26 cellular contexts compared by ENCODE assay signal in genomic region chr7:43664681-43665080, GRCh38.
A peak's percentile ranks its signal among the peaks of the same experiment; 100 is the strongest.
DNase-seq lines count a peak whose midpoint lies in the region; ATAC-seq, FAIRE-seq and TF ChIP-seq lines count a peak whose summit lies in the region.
"Had no signal": no experiment of that assay in that cellular context is flagged by ENCODE, and none has a peak within 500 bp of the region (broad histone marks: within the 10 kb centered on the region; RNA-seq: fewer than 3 reads in every experiment).

No MANE protein-coding gene starts in this region.

- peaks cover 28% of the 10 kb centered on the region for H3K36me3 ChIP-seq in OCI-LY3 (replicated peaks; ENCODE audit: low read depth, low read length)
- H3K36me3 ChIP-seq in endodermal cell (ENCODE audit: control insufficient read depth, insufficient read depth, low read length) = peaks cover 15% of the 10 kb centered on the region
- H3K36me3 ChIP-seq: ascending aorta, left lung, upper lobe of left lung had no signal

- H4K20me1 ChIP-seq in OCI-LY3 (ENCODE audit: insufficient read depth, low read length) = no peaks in the 10 kb centered on the region

- H3K9ac ChIP-seq in OCI-LY3 (ENCODE audit: low read length) (no peak overlapping the region), endodermal cell (ENCODE audit: extremely low read depth, low read length, poor library complexity, severe bottlenecking) (no peak overlapping the region)
- H3K9ac ChIP-seq: BLaER1 treated with 17β-estradiol and CSF1 and Interleukin-3, amounts not matched to agents 10 nM and 100 nM; parathyroid adenoma had no signal

- peaks cover 28% of the 10 kb centered on the region for H3K9me3 Mint-ChIP-seq in activated naive CD4-positive, alpha-beta T cell treated with anti-CD3 and anti-CD28 coated beads, Interleukin-2, amount 10 ng/mL, durations not matched to agents 7 days and 5 days
- peaks cover 20% of the 10 kb centered on the region for H3K9me3 Mint-ChIP-seq in activated naive CD8-positive, alpha-beta T cell treated with anti-CD3 and anti-CD28 coated beads for 36 hours
- peaks cover 8% of the 10 kb centered on the region for H3K9me3 Mint-ChIP-seq in stimulated activated memory B cell treated with anti-CD40 and anti-IgM and Interleukin-4, amounts not matched to agents 10 μg/mL and 1 μg/mL and 100 μg/mL, for 72 hours
- peaks cover 25% of the 10 kb centered on the region for H3K9me3 Mint-ChIP-seq in endodermal cell

- H3K27me3 Mint-ChIP-seq in activated naive CD4-positive, alpha-beta T cell treated with anti-CD3 and anti-CD28 coated beads, Interleukin-2, amount 10 ng/mL, durations not matched to agents 7 days and 5 days = no peaks in the 10 kb centered on the region
- no peaks in the 10 kb centered on the region for H3K27me3 Mint-ChIP-seq in activated naive CD8-positive, alpha-beta T cell treated with anti-CD3 and anti-CD28 coated beads for 36 hours
- no peaks in the 10 kb centered on the region for H3K27me3 Mint-ChIP-seq in stimulated activated memory B cell treated with anti-CD40 and anti-IgM and Interleukin-4, amounts not matched to agents 10 μg/mL and 1 μg/mL and 100 μg/mL, for 72 hours
- H3K27me3 Mint-ChIP-seq in endodermal cell (ENCODE audit: insufficient read depth) = no peaks in the 10 kb centered on the region
- H3K27me3 Mint-ChIP-seq: activated B cell treated with CpG ODN at 0.5 μM for 24 hours, IgD-negative memory B cell had no signal

- H3K9me3 ChIP-seq in OCI-LY3 (ENCODE audit: insufficient read depth, low read length) (peaks cover 9% of the 10 kb centered on the region; the same call in 1 of the 2 replicates), endodermal cell (ENCODE audit: control insufficient read depth, low read length) (peaks cover 42% of the 10 kb centered on the region)
- H3K9me3 ChIP-seq: ascending aorta, upper lobe of left lung had no signal

- H3K27ac ChIP-seq in OCI-LY3 (ENCODE audit: low read length) (peak overlapping the region; percentile 51; the same call in 1 of the 2 replicates), endodermal cell (ENCODE audit: low read depth, low read length) (no peak overlapping the region)
- H3K27ac ChIP-seq: ascending aorta; BLaER1 treated with 17β-estradiol and CSF1 and Interleukin-3, amounts not matched to agents 10 nM and 100 nM; foreskin keratinocyte; left lung; parathyroid adenoma; upper lobe of left lung had no signal

- peaks cover 48% of the 10 kb centered on the region for H3K79me2 ChIP-seq in OCI-LY3 (ENCODE audit: low read length)

- H2AFZ ChIP-seq in OCI-LY3 (ENCODE audit: low read depth, low read length) = no peak overlapping the region
- H2AFZ ChIP-seq: parathyroid adenoma had no signal

- H3K4me3 ChIP-seq in OCI-LY3 (ENCODE audit: low read length) (no peak overlapping the region), endodermal cell (ENCODE audit: low read length) (no peak overlapping the region)
- H3K4me3 ChIP-seq: ascending aorta; BLaER1 treated with 17β-estradiol and CSF1 and Interleukin-3, amounts not matched to agents 10 nM and 100 nM; left lung; upper lobe of left lung had no signal

- CTCF ChIA-PET in activated naive CD4-positive, alpha-beta T cell treated with anti-CD3 and anti-CD28 coated beads, Interleukin-2, amount 10 ng/mL, durations not matched to agents 7 days and 5 days (lab: Charles Lee) = interaction anchor here (1.1 to 1.6 kb wide), 2 partner anchors 35 to 80 kb away, joined by 3 to 4 read pairs; no protein-coding TSS in a partner anchor

- H3K4me3 Mint-ChIP-seq in activated naive CD4-positive, alpha-beta T cell treated with anti-CD3 and anti-CD28 coated beads, Interleukin-2, amount 10 ng/mL, durations not matched to agents 7 days and 5 days = no peak overlapping the region
- no peak overlapping the region for H3K4me3 Mint-ChIP-seq in activated naive CD8-positive, alpha-beta T cell treated with anti-CD3 and anti-CD28 coated beads for 36 hours
- no peak overlapping the region for H3K4me3 Mint-ChIP-seq in stimulated activated memory B cell treated with anti-CD40 and anti-IgM and Interleukin-4, amounts not matched to agents 10 μg/mL and 1 μg/mL and 100 μg/mL, for 72 hours
- no peak overlapping the region for H3K4me3 Mint-ChIP-seq in endodermal cell
- H3K4me3 Mint-ChIP-seq: activated B cell treated with CpG ODN at 0.5 μM for 24 hours, mesothelial cell of epicardium, nephron had no signal

- DNase-seq in activated naive CD4-positive, alpha-beta T cell treated with anti-CD3 and anti-CD28 coated beads, Interleukin-2, amount 10 ng/mL, durations not matched to agents 7 days and 5 days = no peak
- no peak for DNase-seq in activated naive CD4-positive, alpha-beta T cell (lab: John Stamatoyannopoulos, UW)
- no peak for DNase-seq in activated naive CD8-positive, alpha-beta T cell treated with anti-CD3 and anti-CD28 coated beads for 36 hours
- no peak for DNase-seq in endodermal cell
- DNase-seq in NCI-H345 (lab: John Stamatoyannopoulos, UW) = no peak
- DNase-seq in HTR-8/SVneo (ENCODE audit: insufficient read length, low spot score) = no peak
- DNase-seq: activated B cell treated with CpG ODN at 0.5 μM for 24 hours; central memory CD4-positive, alpha-beta T cell; foreskin keratinocyte; hippocampal formation; left lung; NCI-H1417 treated with DMSO at 0.1 percent for 48 hours; NCI-H524; NK-92 treated with Interleukin-12 subunit alpha and Interleukin-12 subunit beta, amount 100 ng/mL, for 24 hours; right cardiac atrium; upper lobe of left lung had no signal

- WGBS in endodermal cell (ENCODE audit: insufficient coverage in 1 of 2, insufficient read length in 1 of 2), 2 experiments = 43% methylated on average over 1 of the region's 1 CpG; no CpG with 5 or more reads in 1 of the 2 experiments

- H3K4me2 ChIP-seq in OCI-LY3 (ENCODE audit: low read length) = peak overlapping the region; percentile 10; the same call in 1 of the 2 replicates
- H3K4me2 ChIP-seq: BLaER1 treated with 17β-estradiol and CSF1 and Interleukin-3, amounts not matched to agents 10 nM and 100 nM had no signal

- no peaks in the 10 kb centered on the region for H3K27me3 ChIP-seq in OCI-LY3 (ENCODE audit: low read depth, low read length)
- H3K27me3 ChIP-seq in endodermal cell (ENCODE audit: control insufficient read depth, insufficient read depth, low read length, poor library complexity, severe bottlenecking) = no peaks in the 10 kb centered on the region
- H3K27me3 ChIP-seq: ascending aorta; BLaER1 treated with 17β-estradiol and CSF1 and Interleukin-3, amounts not matched to agents 10 nM and 100 nM; foreskin keratinocyte; left lung; upper lobe of left lung had no signal

- TF ChIP-seq CTCF in OCI-LY3 (IDR thresholded peaks at IDR 0.05; ENCODE audit: low read depth, low read length) (no peak), endodermal cell (conservative IDR thresholded peaks at IDR 0.05) (no peak)

- peaks cover 58% of the 10 kb centered on the region for H3K36me3 Mint-ChIP-seq in activated naive CD4-positive, alpha-beta T cell treated with anti-CD3 and anti-CD28 coated beads, Interleukin-2, amount 10 ng/mL, durations not matched to agents 7 days and 5 days
- peaks cover 72% of the 10 kb centered on the region for H3K36me3 Mint-ChIP-seq in activated naive CD8-positive, alpha-beta T cell treated with anti-CD3 and anti-CD28 coated beads for 36 hours
- peaks cover 46% of the 10 kb centered on the region for H3K36me3 Mint-ChIP-seq in stimulated activated memory B cell treated with anti-CD40 and anti-IgM and Interleukin-4, amounts not matched to agents 10 μg/mL and 1 μg/mL and 100 μg/mL, for 72 hours
- peaks cover 52% of the 10 kb centered on the region for H3K36me3 Mint-ChIP-seq in endodermal cell (ENCODE audit: low read depth)

- no peak for ATAC-seq in stimulated activated memory B cell treated with anti-CD40 and anti-IgM and Interleukin-4, amounts not matched to agents 10 μg/mL and 1 μg/mL and 100 μg/mL, for 72 hours
- ATAC-seq: foreskin keratinocyte, left lung, right cardiac atrium had no signal

- peaks cover 51% of the 10 kb centered on the region for H3K4me1 Mint-ChIP-seq in activated naive CD4-positive, alpha-beta T cell treated with anti-CD3 and anti-CD28 coated beads, Interleukin-2, amount 10 ng/mL, durations not matched to agents 7 days and 5 days
- peaks cover 62% of the 10 kb centered on the region for H3K4me1 Mint-ChIP-seq in activated naive CD8-positive, alpha-beta T cell treated with anti-CD3 and anti-CD28 coated beads for 36 hours
- peaks cover 51% of the 10 kb centered on the region for H3K4me1 Mint-ChIP-seq in stimulated activated memory B cell treated with anti-CD40 and anti-IgM and Interleukin-4, amounts not matched to agents 10 μg/mL and 1 μg/mL and 100 μg/mL, for 72 hours
- H3K4me1 Mint-ChIP-seq in endodermal cell = peaks cover 14% of the 10 kb centered on the region
- H3K4me1 Mint-ChIP-seq: mesothelial cell of epicardium, nephron had no signal

- FAIRE-seq in HTR-8/SVneo (lab: Jason Lieb, UNC) = no peak
- FAIRE-seq: D721Med, RCC 7860 had no signal

- H3K27ac Mint-ChIP-seq in activated naive CD4-positive, alpha-beta T cell treated with anti-CD3 and anti-CD28 coated beads, Interleukin-2, amount 10 ng/mL, durations not matched to agents 7 days and 5 days = peak overlapping the region; percentile 9
- H3K27ac Mint-ChIP-seq in activated naive CD8-positive, alpha-beta T cell treated with anti-CD3 and anti-CD28 coated beads for 36 hours = peak overlapping the region; percentile 68
- peak overlapping the region; percentile 39 for H3K27ac Mint-ChIP-seq in stimulated activated memory B cell treated with anti-CD40 and anti-IgM and Interleukin-4, amounts not matched to agents 10 μg/mL and 1 μg/mL and 100 μg/mL, for 72 hours
- H3K27ac Mint-ChIP-seq in endodermal cell = no peak overlapping the region
- H3K27ac Mint-ChIP-seq: mesothelial cell of epicardium, nephron had no signal

- H3K4me1 ChIP-seq in OCI-LY3 (ENCODE audit: low read length) = peaks cover 50% of the 10 kb centered on the region
- no peaks in the 10 kb centered on the region for H3K4me1 ChIP-seq in endodermal cell (ENCODE audit: control insufficient read depth, insufficient read depth, low read length)
- H3K4me1 ChIP-seq: parathyroid adenoma had no signal
